Comparison of ENCODE assay signal across 28 cellular contexts in the genomic region with DNA sequence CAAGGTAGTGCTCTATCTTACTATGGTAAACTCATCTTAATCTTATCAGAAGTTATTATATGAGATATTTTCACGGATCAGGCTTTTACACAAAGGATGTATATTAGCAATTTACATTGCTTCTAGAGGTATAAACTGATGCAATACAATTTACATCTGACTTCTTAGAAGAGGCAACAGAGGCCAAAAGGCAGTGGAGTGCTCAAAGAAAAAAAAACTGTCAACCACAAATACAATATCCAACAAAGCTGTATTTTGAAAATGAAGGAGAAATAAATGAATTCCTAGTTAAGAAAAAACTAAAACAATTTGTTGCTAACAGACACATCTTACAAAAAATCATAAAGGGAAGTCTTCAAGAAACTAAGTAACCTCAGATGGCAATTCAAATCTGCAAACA.
"Had no signal": no experiment of that assay in that cellular context is flagged by ENCODE, and none has a peak within 500 bp of the region (broad histone marks: within the 10 kb centered on the region; RNA-seq: fewer than 3 reads in every experiment).

No MANE protein-coding gene starts in this region.

- DNase-seq: stimulated activated CD4-positive, alpha-beta T cell treated with anti-CD3 and anti-CD28 coated beads, Interleukin-2, amount 100 ng/mL, for 48 hours; stimulated activated CD4-positive, alpha-beta T cell treated with anti-CD3 and anti-CD28 coated beads, Interleukin-4, amount 100 ng/mL, for 1 hour; stimulated activated CD4-positive, alpha-beta T cell treated with anti-CD3 and anti-CD28 coated beads, Interleukin-4, amount 100 ng/mL, for 24 hours; stimulated activated CD4-positive, alpha-beta T cell treated with anti-CD3 and anti-CD28 coated beads, Interleukin-4, amount 100 ng/mL, for 4 hours; stimulated activated CD8-positive, alpha-beta memory T cell treated with anti-CD3 and anti-CD28 coated beads, Interleukin-4, amount 100 ng/mL, for 48 hours; stimulated activated naive B cell treated with anti-CD40 and anti-IgM and Interleukin-4, amounts not matched to agents 10 μg/mL and 1 μg/mL and 100 μg/mL, for 72 hours; stimulated activated naive CD4-positive, alpha-beta T cell; stimulated activated naive CD4-positive, alpha-beta T cell treated with Interleukin-2 at 50 U/mL for 16 hours; stimulated activated naive CD8-positive, alpha-beta T cell treated with anti-CD3 and anti-CD28 coated beads, Interleukin-15, amount 100 ng/mL, for 72 hours; stimulated activated naive CD8-positive, alpha-beta T cell treated with anti-CD3 and anti-CD28 coated beads, Interleukin-15, Interleukin-2, amounts not matched to agents 100 U/mL and 50 U/mL, for 24 hours; stomach; substantia nigra; testis; thyroid gland; tibial artery; transverse colon; trophoblast cell; upper lobe of left lung; upper lobe of right lung; uterus had no signal

- H3K4me1 ChIP-seq: stomach, suprapubic skin, testis, thyroid gland, tibial artery, tibial nerve, transverse colon, upper lobe of left lung, upper lobe of right lung, uterus, vagina had no signal

- H3K4me3 Mint-ChIP-seq: stimulated activated effector memory CD8-positive, alpha-beta T cell treated with anti-CD3 and anti-CD28 coated beads, Interleukin-12 subunit alpha, Interleukin-12 subunit beta, amount 100 ng/mL, for 72 hours; stimulated activated memory B cell treated with anti-CD40 and anti-IgM and Interleukin-4, amounts not matched to agents 10 μg/mL and 1 μg/mL and 100 μg/mL, for 72 hours; stimulated activated naive B cell treated with anti-CD40 and anti-IgM and Interleukin-4, amounts not matched to agents 10 μg/mL and 1 μg/mL and 100 μg/mL, for 72 hours; stimulated activated naive CD8-positive, alpha-beta T cell treated with anti-CD3 and anti-CD28 coated beads, Interleukin-15, amount 100 ng/mL, for 72 hours; stimulated activated naive CD8-positive, alpha-beta T cell treated with anti-CD3 and anti-CD28 coated beads, Interleukin-15, Interleukin-2, amounts not matched to agents 100 ng/mL and 50 ng/mL, for 24 hours; type B pancreatic cell had no signal

- H3K36me3 ChIP-seq: stomach, suprapubic skin, thoracic aorta, thyroid gland, tibial artery, tibial nerve, transverse colon, upper lobe of left lung, upper lobe of right lung, uterus, vagina had no signal

- H3K27ac Mint-ChIP-seq: stimulated activated effector memory CD8-positive, alpha-beta T cell treated with anti-CD3 and anti-CD28 coated beads, Interleukin-12 subunit alpha, Interleukin-12 subunit beta, amount 100 ng/mL, for 72 hours; stimulated activated memory B cell treated with anti-CD40 and anti-IgM and Interleukin-4, amounts not matched to agents 10 μg/mL and 1 μg/mL and 100 μg/mL, for 72 hours; stimulated activated naive B cell treated with anti-CD40 and anti-IgM and Interleukin-4, amounts not matched to agents 10 μg/mL and 1 μg/mL and 100 μg/mL, for 72 hours; stimulated activated naive CD8-positive, alpha-beta T cell treated with anti-CD3 and anti-CD28 coated beads, Interleukin-15, amount 100 ng/mL, for 72 hours; stimulated activated naive CD8-positive, alpha-beta T cell treated with anti-CD3 and anti-CD28 coated beads, Interleukin-15, Interleukin-2, amounts not matched to agents 100 ng/mL and 50 ng/mL, for 24 hours; type B pancreatic cell had no signal

- H3K4me3 ChIP-seq: stomach, suprapubic skin, testis, thoracic aorta, thyroid gland, tibial artery, tibial nerve, transverse colon, upper lobe of left lung, upper lobe of right lung, uterus, vagina had no signal

- H3K9me3 ChIP-seq: testis, thoracic aorta, thyroid gland, tibial artery, uterus, vagina had no signal

- H3K27ac ChIP-seq: stomach, suprapubic skin, testis, thoracic aorta, thyroid gland, tibial artery, tibial nerve, transverse colon, upper lobe of left lung, upper lobe of right lung, uterus, vagina had no signal

- H3K36me3 Mint-ChIP-seq: stimulated activated effector memory CD8-positive, alpha-beta T cell treated with anti-CD3 and anti-CD28 coated beads, Interleukin-12 subunit alpha, Interleukin-12 subunit beta, amount 100 ng/mL, for 72 hours; stimulated activated memory B cell treated with anti-CD40 and anti-IgM and Interleukin-4, amounts not matched to agents 10 μg/mL and 1 μg/mL and 100 μg/mL, for 72 hours; stimulated activated naive B cell treated with anti-CD40 and anti-IgM and Interleukin-4, amounts not matched to agents 10 μg/mL and 1 μg/mL and 100 μg/mL, for 72 hours; type B pancreatic cell had no signal

- H3K4me1 Mint-ChIP-seq: stimulated activated effector memory CD8-positive, alpha-beta T cell treated with anti-CD3 and anti-CD28 coated beads, Interleukin-12 subunit alpha, Interleukin-12 subunit beta, amount 100 ng/mL, for 72 hours; stimulated activated memory B cell treated with anti-CD40 and anti-IgM and Interleukin-4, amounts not matched to agents 10 μg/mL and 1 μg/mL and 100 μg/mL, for 72 hours; stimulated activated naive B cell treated with anti-CD40 and anti-IgM and Interleukin-4, amounts not matched to agents 10 μg/mL and 1 μg/mL and 100 μg/mL, for 72 hours; stimulated activated naive CD8-positive, alpha-beta T cell treated with anti-CD3 and anti-CD28 coated beads, Interleukin-15, amount 100 ng/mL, for 72 hours had no signal

- ATAC-seq: stimulated activated effector memory CD8-positive, alpha-beta T cell treated with anti-CD3 and anti-CD28 coated beads, Interleukin-12 subunit alpha, Interleukin-12 subunit beta, amount 100 ng/mL, for 72 hours; stimulated activated memory B cell treated with anti-CD40 and anti-IgM and Interleukin-4, amounts not matched to agents 10 μg/mL and 1 μg/mL and 100 μg/mL, for 72 hours; stimulated activated naive B cell treated with anti-CD40 and anti-IgM and Interleukin-4, amounts not matched to agents 10 μg/mL and 1 μg/mL and 100 μg/mL, for 72 hours; stimulated activated naive CD8-positive, alpha-beta T cell treated with anti-CD3 and anti-CD28 coated beads, Interleukin-15, amount 100 ng/mL, for 72 hours; stimulated activated naive CD8-positive, alpha-beta T cell treated with anti-CD3 and anti-CD28 coated beads, Interleukin-15, Interleukin-2, amounts not matched to agents 100 U/mL and 50 U/mL, for 24 hours; upper lobe of right lung had no signal

- H3K27me3 Mint-ChIP-seq: stimulated activated memory B cell treated with anti-CD40 and anti-IgM and Interleukin-4, amounts not matched to agents 10 μg/mL and 1 μg/mL and 100 μg/mL, for 72 hours; stimulated activated naive B cell treated with anti-CD40 and anti-IgM and Interleukin-4, amounts not matched to agents 10 μg/mL and 1 μg/mL and 100 μg/mL, for 72 hours; stimulated activated naive CD8-positive, alpha-beta T cell treated with anti-CD3 and anti-CD28 coated beads, Interleukin-15, amount 100 ng/mL, for 72 hours; stimulated activated naive CD8-positive, alpha-beta T cell treated with anti-CD3 and anti-CD28 coated beads, Interleukin-15, Interleukin-2, amounts not matched to agents 100 ng/mL and 50 ng/mL, for 24 hours; type B pancreatic cell had no signal
